ENCODE assay signal across 8 cellular contexts in the genomic region with DNA sequence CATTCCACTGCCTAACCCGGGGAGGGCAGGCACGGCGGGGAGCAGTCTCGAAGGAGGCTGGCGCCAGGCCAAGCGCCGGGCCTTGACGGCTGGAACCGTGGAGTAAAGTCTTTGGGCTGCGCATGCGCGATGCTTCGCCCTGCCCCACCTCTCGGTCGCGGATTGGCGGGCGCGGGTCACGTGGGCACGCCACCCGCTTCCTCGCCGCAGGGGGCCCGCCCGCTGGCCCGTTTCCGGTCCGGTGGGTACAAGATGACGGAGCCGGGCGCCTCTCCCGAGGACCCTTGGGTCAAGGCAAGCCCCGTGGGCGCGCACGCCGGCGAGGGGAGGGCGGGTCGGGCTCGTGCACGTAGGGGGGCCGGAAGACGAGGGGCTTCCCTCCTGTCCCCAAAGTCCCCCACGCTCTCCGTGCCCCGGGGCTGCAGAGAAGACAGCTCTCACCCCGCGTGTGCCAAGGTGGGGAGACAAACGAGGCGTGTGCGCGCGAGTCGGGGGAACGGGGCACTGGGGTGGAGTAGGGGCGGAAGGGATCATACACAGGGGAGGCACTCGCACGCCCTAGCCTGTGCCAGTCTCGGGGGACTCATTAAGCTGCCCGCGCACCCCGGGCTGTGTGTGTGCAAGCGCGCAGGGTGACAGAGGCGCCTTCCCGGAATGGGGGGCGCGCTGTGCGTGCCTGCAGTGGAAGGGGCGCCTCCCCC. TPM values are rescaled to one million over a fixed set of nuclear protein-coding genes. Genes with fewer than 3 reads are reported as not detected.
DNase-seq lines count a peak whose midpoint lies in the region; FAIRE-seq and TF ChIP-seq lines count a peak whose summit lies in the region.

A gene with protein sequence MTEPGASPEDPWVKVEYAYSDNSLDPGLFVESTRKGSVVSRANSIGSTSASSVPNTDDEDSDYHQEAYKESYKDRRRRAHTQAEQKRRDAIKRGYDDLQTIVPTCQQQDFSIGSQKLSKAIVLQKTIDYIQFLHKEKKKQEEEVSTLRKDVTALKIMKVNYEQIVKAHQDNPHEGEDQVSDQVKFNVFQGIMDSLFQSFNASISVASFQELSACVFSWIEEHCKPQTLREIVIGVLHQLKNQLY (plus strand): TSS at position 228 of the 701 bp plus-strand sequence. CDS start 25 bp downstream, at position 253.

- peak within 1 kb of the TSS; percentile 92 for H3K18ac ChIP-seq in neuronal stem cell (ENCODE audit: low read length)

- H2BK120ac ChIP-seq in neuronal stem cell (ENCODE audit: low read depth, low read length) = peak within 1 kb of the TSS; percentile 16

- FAIRE-seq in D721Med (lab: Jason Lieb, UNC) = no peak

- H3K4me3 ChIP-seq in neuronal stem cell (ENCODE audit: low read length in 2 of 2) = peak within 1 kb of the TSS; percentile 76 to 97

- peak; percentile 100 for DNase-seq in D721Med (ENCODE audit: insufficient read length, low spot score)
- peak; percentile 85 for DNase-seq in H4 (ENCODE audit: low spot score)
- peak; percentile 91 for DNase-seq in MV-4-11 (lab: John Stamatoyannopoulos, UW)
- peak; percentile 91 for DNase-seq in SK-MEL-5 (ENCODE audit: low read depth, low spot score)
- DNase-seq in activated naive CD4-positive, alpha-beta T cell (lab: John Stamatoyannopoulos, UW) = peak; percentile 72 to 89 (median 80)
- DNase-seq in foreskin melanocyte = peak; percentile 80
- DNase-seq in neuronal stem cell (ENCODE audit: low spot score) = peak; percentile 87
- DNase-seq in stromal cell of bone marrow (ENCODE audit: low read depth) = peak; percentile 76

- peaks cover 24% of the 10 kb centered on the region for H3K79me1 ChIP-seq in neuronal stem cell (ENCODE audit: low read depth, low read length)

- H3K4ac ChIP-seq in neuronal stem cell (ENCODE audit: low read length) = peak within 1 kb of the TSS; percentile 43

- H3K9me3 ChIP-seq in neuronal stem cell (replicated peaks in 1 of 2; ENCODE audit: control insufficient read depth in 2 of 2, insufficient read depth in 1 of 2, low read depth in 1 of 2, low read length in 2 of 2) = no peaks in the 10 kb centered on the region

- no peak within 1 kb of the TSS for H2BK15ac ChIP-seq in neuronal stem cell (ENCODE audit: low read length)

- in situ Hi-C loops in SK-MEL-5 (cut with HindIII; ENCODE audit: low pct_unique_long_range_greater_than_20kb, low sequenced_read_pairs) = no loop called here

- peaks cover 12 to 16% of the 10 kb centered on the region in 2 donors for H3K4me1 ChIP-seq in neuronal stem cell (ENCODE audit: control insufficient read depth in 2 of 2, insufficient read depth in 1 of 2, low read depth in 1 of 2, low read length in 2 of 2)

- peak within 1 kb of the TSS; percentile 93 for H3K23ac ChIP-seq in neuronal stem cell (ENCODE audit: low read depth, low read length, poor library complexity)

- peak within 1 kb of the TSS; percentile 97 for H3K9ac ChIP-seq in neuronal stem cell (ENCODE audit: low read depth, low read length, poor library complexity)

- H3K27ac ChIP-seq in neuronal stem cell (replicated peaks; ENCODE audit: low read length) = peak within 1 kb of the TSS; percentile 60

- H4K8ac ChIP-seq in neuronal stem cell (ENCODE audit: low read depth, low read length) = no peak within 1 kb of the TSS

- TF ChIP-seq CTCF in D721Med (IDR thresholded peaks at IDR 0.05; ENCODE audit: insufficient read depth, missing control alignments) = no peak

- H3K14ac ChIP-seq in neuronal stem cell (ENCODE audit: low read length) = peak within 1 kb of the TSS; percentile 96

- WGBS in neuronal stem cell (ENCODE audit: extremely low coverage in 2 of 2, insufficient read length in 2 of 2, insufficient replicate concordance in 1 of 2), 2 donors = no CpG with 5 or more reads among the region's 72 CpGs

- H3K27me3 ChIP-seq in neuronal stem cell (ENCODE audit: control insufficient read depth in 3 of 3, insufficient read depth in 3 of 3, low read depth in 1 of 3, low read length in 3 of 3) = no peaks in the 10 kb centered on the region

- no peak within 1 kb of the TSS for H2BK12ac ChIP-seq in neuronal stem cell (ENCODE audit: low read length)

- peak within 1 kb of the TSS; percentile 68 for H2BK5ac ChIP-seq in neuronal stem cell (ENCODE audit: low read length)

- peak within 1 kb of the TSS; percentile 77 for H2AK5ac ChIP-seq in neuronal stem cell (ENCODE audit: low read depth, low read length)

- peaks cover 42 to 73% of the 10 kb centered on the region in 2 donors for H3K36me3 ChIP-seq in neuronal stem cell (replicated peaks in 1 of 2; ENCODE audit: control insufficient read depth in 2 of 2, insufficient read depth in 2 of 2, low read length in 2 of 2)

- peak within 1 kb of the TSS; percentile 90 for H2AFZ ChIP-seq in neuronal stem cell (ENCODE audit: low read length)

- H3K4me2 ChIP-seq in neuronal stem cell (ENCODE audit: insufficient read depth, low read length, poor library complexity, severe bottlenecking) = peak within 1 kb of the TSS; percentile 94

- no peak within 1 kb of the TSS for H4K91ac ChIP-seq in neuronal stem cell (ENCODE audit: low read depth, low read length, poor library complexity)

RNA-seq across cellular contexts. Expression of the gene that starts here (rescaled TPM):
- total RNA-seq in H4 (2014; rRNA removed; shearing (Covaris generic)) = 23.2 and 31.9 TPM in 2 replicates
- 44.6 and 50.6 TPM in 2 replicates for total RNA-seq in SK-MEL-5 (2014; rRNA removed; shearing (Covaris generic))
- polyA plus RNA-seq in SK-MEL-5 (2015; cell fraction: cytosol; rRNA removed) = 76.3 and 81.8 TPM in 2 replicates
- 302 and 331 TPM in 2 replicates for polyA plus RNA-seq in SK-MEL-5 (2015; cell fraction: nucleus; rRNA removed)
- 25.1 TPM for polyA plus RNA-seq in neuronal stem cell (2013, experiment 1 of 2)
- 25.5 TPM for polyA plus RNA-seq in neuronal stem cell (2013, experiment 2 of 2)

Comparison
In these comparisons a context has a peak if more than half of its experiments do, and no peak if none do; other contexts are left out.
1. Peak in every context shown above with its lines: DNase-seq, H3K4me3 ChIP-seq and H3K27ac ChIP-seq.